Comparison of ENCODE assay signal across 19 cellular contexts in the genomic region with DNA sequence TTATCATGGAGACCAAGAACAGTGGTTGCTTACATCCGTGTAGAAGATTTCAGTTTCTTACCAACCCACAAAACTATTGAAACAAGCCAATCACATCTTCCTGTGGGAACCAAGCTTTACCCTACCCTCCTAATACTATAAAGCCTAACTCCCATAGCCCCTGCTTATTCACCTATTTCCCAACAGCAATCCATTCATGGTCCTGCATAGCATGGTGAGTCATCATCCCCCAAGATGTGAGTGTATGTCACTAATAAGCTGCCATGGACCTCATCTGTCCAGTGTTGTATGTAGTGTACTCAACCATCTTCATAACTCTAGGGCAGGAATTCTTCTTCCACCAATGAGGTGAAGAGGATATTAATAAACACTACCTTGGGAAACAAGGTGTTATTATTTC.
"Had no signal": no experiment of that assay in that cellular context is flagged by ENCODE, and none has a peak within 500 bp of the region (broad histone marks: within the 10 kb centered on the region; RNA-seq: fewer than 3 reads in every experiment).

No MANE protein-coding gene starts in this region.

- H3K9me3 ChIP-seq: esophagus squamous epithelium, gastrocnemius medialis, heart right ventricle, right atrium auricular region, suprapubic skin, vagina had no signal

- H3K4me1 ChIP-seq: esophagus squamous epithelium, gastrocnemius medialis, heart right ventricle, right atrium auricular region, suprapubic skin, transverse colon, vagina had no signal

- H3K36me3 ChIP-seq: esophagus squamous epithelium, gastrocnemius medialis, heart right ventricle, right atrium auricular region, suprapubic skin, transverse colon, vagina had no signal

- H3K27me3 ChIP-seq: esophagus squamous epithelium, gastrocnemius medialis, heart right ventricle, right atrium auricular region, suprapubic skin, transverse colon, vagina had no signal

- DNase-seq: activated CD4-positive, alpha-beta T cell treated with anti-CD3 and anti-CD28 coated beads for 4 hours; activated CD8-positive, alpha-beta T cell treated with anti-CD3 and anti-CD28 coated beads for 36 hours; activated naive CD4-positive, alpha-beta T cell treated with Interleukin-2 at 50 U/mL for 16 hours; activated T-cell treated with anti-CD3 and anti-CD28 coated beads, Interleukin-2, amount 50 U/mL, for 24 hours; anterior cingulate cortex; cortex of kidney; effector CD4-positive, alpha-beta T cell; esophagus squamous epithelium; gastrocnemius medialis; heart right ventricle; kidney glomerular epithelial cell; left ventricle myocardium superior; occipital lobe; T-cell; transverse colon had no signal

- ATAC-seq: activated CD8-positive, alpha-beta T cell treated with anti-CD3 and anti-CD28 coated beads for 36 hours; gastrocnemius medialis; heart right ventricle; left ventricle myocardium superior; T-cell; WTC11 had no signal

- H3K4me3 ChIP-seq: esophagus squamous epithelium, gastrocnemius medialis, heart right ventricle, right atrium auricular region, suprapubic skin, transverse colon, vagina had no signal

- H3K27ac ChIP-seq: esophagus squamous epithelium, gastrocnemius medialis, heart right ventricle, right atrium auricular region, suprapubic skin, transverse colon, vagina had no signal
